Comparison of ENCODE assay signal across 18 cellular contexts in the genomic region with DNA sequence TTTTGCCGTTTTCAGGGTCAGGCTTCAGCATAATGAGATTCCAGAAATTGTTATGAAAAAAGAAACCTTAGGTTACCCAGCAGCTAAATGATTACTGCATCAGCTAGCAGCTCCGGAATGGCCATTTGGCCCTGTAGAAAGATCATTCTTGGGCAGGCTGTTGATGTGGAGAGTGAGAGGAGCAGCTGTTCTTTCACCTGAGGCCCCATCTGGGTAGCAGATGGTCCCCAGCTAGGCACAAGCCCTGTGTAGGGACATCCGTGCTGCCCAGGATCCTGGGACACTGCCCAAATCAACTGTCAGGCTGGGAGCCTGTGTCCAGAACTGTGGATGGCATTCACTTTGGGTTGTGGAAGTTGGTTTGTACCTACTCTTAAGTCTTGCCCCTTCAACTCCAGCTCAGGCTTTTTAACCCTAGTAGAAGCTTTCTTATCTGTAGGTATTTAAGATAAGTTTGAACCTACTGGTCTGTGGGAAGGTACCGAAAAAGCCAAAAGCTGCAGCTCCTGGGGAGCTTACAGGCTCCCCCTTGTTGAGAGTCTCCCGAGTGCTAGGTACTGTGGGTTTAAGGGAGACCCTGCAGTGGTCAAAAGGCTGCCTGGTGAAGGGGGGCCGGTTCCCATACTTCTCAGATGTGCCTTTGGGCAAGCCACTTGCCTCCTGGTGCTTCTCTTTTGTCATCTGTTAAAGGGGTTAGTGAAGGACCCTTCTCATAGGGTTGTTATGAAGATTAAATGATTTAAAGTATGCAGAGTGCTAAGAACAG.
DNase-seq lines count a peak whose midpoint lies in the region; ATAC-seq and TF ChIP-seq lines count a peak whose summit lies in the region.
"Had no signal": no experiment of that assay in that cellular context is flagged by ENCODE, and none has a peak within 500 bp of the region (broad histone marks: within the 10 kb centered on the region; RNA-seq: fewer than 3 reads in every experiment).

No MANE protein-coding gene starts in this region.

- ATAC-seq in GM23338: peak; percentile 70
- ATAC-seq: left colon, T-cell had no signal

- intact Hi-C loops in esophagus muscularis mucosa (cut with DNase I): no loop called here

- 64% methylated on average over 6 of the region's 6 CpGs for WGBS in esophagus muscularis mucosa

- TF ChIP-seq EP300 in esophagus muscularis mucosa (IDR thresholded peaks at IDR 0.05): no peak

- TF ChIP-seq POLR2A in esophagus muscularis mucosa (IDR thresholded peaks at IDR 0.05; ENCODE audit: low read depth): no peak

- no peaks in the 10 kb centered on the region for H3K9me3 Mint-ChIP-seq in GM23338
- H3K9me3 Mint-ChIP-seq: T-cell had no signal

- H3K36me3 ChIP-seq in GM23338 (ENCODE audit: insufficient read depth) (no peaks in the 10 kb centered on the region), esophagus muscularis mucosa (no peaks in the 10 kb centered on the region)
- H3K36me3 ChIP-seq: thoracic aorta had no signal

- TF ChIP-seq CTCF in GM23338 (conservative IDR thresholded peaks at IDR 0.05; ENCODE audit: low read depth in 2 of 2) (no peak), esophagus muscularis mucosa (IDR thresholded peaks at IDR 0.05) (no peak)

- peaks cover 95% of the 10 kb centered on the region for H3K79me2 ChIP-seq in GM23338 (replicated peaks; ENCODE audit: insufficient read depth)

- H3K27ac Mint-ChIP-seq in GM23338: no peak overlapping the region
- H3K27ac Mint-ChIP-seq: B cell, T-cell had no signal

- H3K9me3 ChIP-seq in esophagus muscularis mucosa: no peaks in the 10 kb centered on the region
- H3K9me3 ChIP-seq: thoracic aorta had no signal

- H3K27ac ChIP-seq in GM23338 (ENCODE audit: low read depth) (0 out of 2 replicates have a peak overlapping the region, but pooled peaks have one; percentile 41), esophagus muscularis mucosa (replicated peaks in 1 of 4) (peak overlapping the region; percentile 41 to 54 (median 46)), substantia nigra (ENCODE audit: low read depth, low read length, poor library complexity, severe bottlenecking) (peak overlapping the region; percentile 57)
- H3K27ac ChIP-seq: thoracic aorta had no signal

- DNase-seq in GM23338 (ENCODE audit: low spot score) (no peak), NCI-H82 treated with DMSO at 0.1 percent for 48 hours (lab: John Stamatoyannopoulos, UW; ENCODE audit: unreplicated experiment) (peak; percentile 79), esophagus muscularis mucosa (ENCODE audit: extremely low spot score) (no peak), substantia nigra (lab: John Stamatoyannopoulos, UW) (peak in 3 of 49 donors; percentile 11 to 25 (median 15)), SW 1271 (lab: John Stamatoyannopoulos, UW) (no peak), NCI-H2029 treated with DMSO at 0.1 percent for 48 hours (lab: John Stamatoyannopoulos, UW) (no peak), occipital lobe (lab: John Stamatoyannopoulos, UW) (no peak)
- DNase-seq: activated CD4-positive, alpha-beta T cell treated with anti-CD3 and anti-CD28 coated beads, Interleukin-2, amount 50 U/mL, for 1 hour; activated CD8-positive, alpha-beta memory T cell treated with anti-CD3 and anti-CD28 coated beads, Interleukin-2, amount 50 U/mL, for 4 hours; activated effector memory CD4-positive, alpha-beta T cell treated with anti-CD3 and anti-CD28 coated beads, Interleukin-2, amount 50 U/mL, for 16 hours; COR-L47; erythroblast; left colon; midbrain; NCI-H345; T-cell had no signal

- peaks cover 4% of the 10 kb centered on the region for H3K27me3 Mint-ChIP-seq in GM23338 (ENCODE audit: insufficient read depth, low read depth, poor library complexity)
- H3K27me3 Mint-ChIP-seq: B cell had no signal

- peaks cover 51% of the 10 kb centered on the region for H3K4me1 ChIP-seq in GM23338 (ENCODE audit: insufficient read depth)
- H3K4me1 ChIP-seq in esophagus muscularis mucosa: peaks cover 0 to 26% (median 18%) of the 10 kb centered on the region in 4 donors

- H3K9me2 ChIP-seq in GM23338 (ENCODE audit: insufficient read depth): no peaks in the 10 kb centered on the region

- 0 out of 2 replicates have a peak overlapping the region, but pooled peaks have one; percentile 40 for H3K4me2 ChIP-seq in GM23338

- H3F3A ChIP-seq in GM23338 (replicated peaks; ENCODE audit: low read depth): 0 out of 2 replicates have a peak, but pooled peaks cover 2% of the 10 kb centered on the region

- H3K4me3 Mint-ChIP-seq in GM23338: no peak overlapping the region
- H3K4me3 Mint-ChIP-seq: B cell, T-cell had no signal

- H3K36me3 Mint-ChIP-seq in GM23338 (ENCODE audit: low read depth): no peaks in the 10 kb centered on the region
- H3K36me3 Mint-ChIP-seq: T-cell had no signal

- peaks cover 10% of the 10 kb centered on the region; the same call in 1 of the 2 replicates for H4K20me1 ChIP-seq in GM23338 (replicated peaks; ENCODE audit: insufficient read depth)

- H3K4me1 Mint-ChIP-seq in GM23338: peaks cover 62% of the 10 kb centered on the region

- no peaks in the 10 kb centered on the region for H3K27me3 ChIP-seq in GM23338 (ENCODE audit: insufficient read depth)
- no peaks in the 10 kb centered on the region for H3K27me3 ChIP-seq in esophagus muscularis mucosa

- H3K4me3 ChIP-seq in GM23338 (no peak overlapping the region), esophagus muscularis mucosa (no peak overlapping the region)
- H3K4me3 ChIP-seq: thoracic aorta had no signal

- H2AFZ ChIP-seq in GM23338: no peak overlapping the region

TF ChIP-seq in GM23338, 12 proteins besides CTCF, POLR2A, EP300 and RAD21 (continues in another document):
- TF ChIP-seq EZH2phosphoT487 (IDR thresholded peaks at IDR 0.05; ENCODE audit: unreplicated experiment): no peak
- TF ChIP-seq POLR2AphosphoS5 (IDR thresholded peaks at IDR 0.05; ENCODE audit: low read depth): no peak
- TF ChIP-seq, protein P1, sequence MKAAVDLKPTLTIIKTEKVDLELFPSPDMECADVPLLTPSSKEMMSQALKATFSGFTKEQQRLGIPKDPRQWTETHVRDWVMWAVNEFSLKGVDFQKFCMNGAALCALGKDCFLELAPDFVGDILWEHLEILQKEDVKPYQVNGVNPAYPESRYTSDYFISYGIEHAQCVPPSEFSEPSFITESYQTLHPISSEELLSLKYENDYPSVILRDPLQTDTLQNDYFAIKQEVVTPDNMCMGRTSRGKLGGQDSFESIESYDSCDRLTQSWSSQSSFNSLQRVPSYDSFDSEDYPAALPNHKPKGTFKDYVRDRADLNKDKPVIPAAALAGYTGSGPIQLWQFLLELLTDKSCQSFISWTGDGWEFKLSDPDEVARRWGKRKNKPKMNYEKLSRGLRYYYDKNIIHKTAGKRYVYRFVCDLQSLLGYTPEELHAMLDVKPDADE (IDR thresholded peaks at IDR 0.05): no peak
- TF ChIP-seq ZNF331 (CRISPR knock-in tag; IDR thresholded peaks at IDR 0.05; ENCODE audit: low read depth): no peak
- TF ChIP-seq, protein P2, sequence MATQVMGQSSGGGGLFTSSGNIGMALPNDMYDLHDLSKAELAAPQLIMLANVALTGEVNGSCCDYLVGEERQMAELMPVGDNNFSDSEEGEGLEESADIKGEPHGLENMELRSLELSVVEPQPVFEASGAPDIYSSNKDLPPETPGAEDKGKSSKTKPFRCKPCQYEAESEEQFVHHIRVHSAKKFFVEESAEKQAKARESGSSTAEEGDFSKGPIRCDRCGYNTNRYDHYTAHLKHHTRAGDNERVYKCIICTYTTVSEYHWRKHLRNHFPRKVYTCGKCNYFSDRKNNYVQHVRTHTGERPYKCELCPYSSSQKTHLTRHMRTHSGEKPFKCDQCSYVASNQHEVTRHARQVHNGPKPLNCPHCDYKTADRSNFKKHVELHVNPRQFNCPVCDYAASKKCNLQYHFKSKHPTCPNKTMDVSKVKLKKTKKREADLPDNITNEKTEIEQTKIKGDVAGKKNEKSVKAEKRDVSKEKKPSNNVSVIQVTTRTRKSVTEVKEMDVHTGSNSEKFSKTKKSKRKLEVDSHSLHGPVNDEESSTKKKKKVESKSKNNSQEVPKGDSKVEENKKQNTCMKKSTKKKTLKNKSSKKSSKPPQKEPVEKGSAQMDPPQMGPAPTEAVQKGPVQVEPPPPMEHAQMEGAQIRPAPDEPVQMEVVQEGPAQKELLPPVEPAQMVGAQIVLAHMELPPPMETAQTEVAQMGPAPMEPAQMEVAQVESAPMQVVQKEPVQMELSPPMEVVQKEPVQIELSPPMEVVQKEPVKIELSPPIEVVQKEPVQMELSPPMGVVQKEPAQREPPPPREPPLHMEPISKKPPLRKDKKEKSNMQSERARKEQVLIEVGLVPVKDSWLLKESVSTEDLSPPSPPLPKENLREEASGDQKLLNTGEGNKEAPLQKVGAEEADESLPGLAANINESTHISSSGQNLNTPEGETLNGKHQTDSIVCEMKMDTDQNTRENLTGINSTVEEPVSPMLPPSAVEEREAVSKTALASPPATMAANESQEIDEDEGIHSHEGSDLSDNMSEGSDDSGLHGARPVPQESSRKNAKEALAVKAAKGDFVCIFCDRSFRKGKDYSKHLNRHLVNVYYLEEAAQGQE (IDR thresholded peaks at IDR 0.05; ENCODE audit: unreplicated experiment): no peak
- TF ChIP-seq NANOG (IDR thresholded peaks at IDR 0.05; ENCODE audit: borderline replicate concordance): no peak
- no peak for TF ChIP-seq ZNF114 (CRISPR knock-in tag; IDR thresholded peaks at IDR 0.05)
